Comparison of ENCODE assay signal across 25 cellular contexts in the genomic region with DNA sequence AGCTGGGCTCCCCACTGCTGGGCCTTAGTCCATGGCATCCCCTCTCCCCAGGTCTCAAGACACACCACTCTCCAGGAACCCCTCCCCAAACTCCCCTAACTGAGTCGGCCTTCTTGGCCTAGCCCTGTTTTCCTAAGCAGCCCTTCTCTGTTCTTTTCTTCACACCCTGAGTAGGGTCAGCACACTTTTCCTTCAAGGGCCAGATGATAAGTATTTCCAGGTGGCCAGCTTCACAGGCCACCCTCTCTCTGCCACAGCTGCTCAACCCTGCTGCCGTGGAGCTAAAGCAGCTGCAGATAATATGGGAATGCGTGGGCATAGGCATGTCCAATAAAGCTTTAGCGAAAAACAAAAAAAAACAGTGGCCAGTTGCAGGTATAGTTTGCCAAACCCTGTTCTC. TPM values are rescaled to one million over a fixed set of nuclear protein-coding genes. Genes with fewer than 3 reads are reported as not detected.
DNase-seq lines count a peak whose midpoint lies in the region; ATAC-seq, FAIRE-seq and TF ChIP-seq lines count a peak whose summit lies in the region.
"Had no signal": no experiment of that assay in that cellular context is flagged by ENCODE, and none has a peak within 500 bp of the region (broad histone marks: within the 10 kb centered on the region; RNA-seq: fewer than 3 reads in every experiment).

No MANE protein-coding gene starts in this region.

- no peaks in the 10 kb centered on the region for H3K36me3 ChIP-seq in astrocyte (ENCODE audit: insufficient read depth, low read length)
- peaks cover 0 to 2% of the 10 kb centered on the region in 2 donors for H3K36me3 ChIP-seq in aorta (ENCODE audit: control insufficient read depth in 1 of 2, insufficient read depth in 2 of 2, low read length in 1 of 2)
- no peaks in the 10 kb centered on the region for H3K36me3 ChIP-seq in PC-9 (ENCODE audit: low read depth)
- H3K36me3 ChIP-seq: colonic mucosa, gastrocnemius medialis had no signal

- H3K4me2 ChIP-seq in astrocyte (ENCODE audit: low read length) = no peak overlapping the region
- H3K4me2 ChIP-seq in PC-9 = no peak overlapping the region

- POLR2A ChIA-PET in PC-9 (lab: Charles Lee; ENCODE audit: unreplicated experiment) = interaction anchor here (0.7 kb wide), 1 partner anchor 22 kb away, joined by 6 read pairs; no protein-coding TSS in a partner anchor

- no peak overlapping the region for H3K4me3 ChIP-seq in astrocyte (ENCODE audit: insufficient read depth, low read depth, low read length)
- H3K4me3 ChIP-seq in aorta (ENCODE audit: low read length in 2 of 2) = no peak overlapping the region
- H3K4me3 ChIP-seq in PC-9 = no peak overlapping the region
- H3K4me3 ChIP-seq: ascending aorta, colonic mucosa, gastrocnemius medialis had no signal

- H3K27ac ChIP-seq in astrocyte (ENCODE audit: low read depth, low read length) = no peak overlapping the region
- H3K27ac ChIP-seq in aorta (ENCODE audit: low read depth in 1 of 2, low read length in 2 of 2) = no peak overlapping the region
- no peak overlapping the region for H3K27ac ChIP-seq in PC-9
- H3K27ac ChIP-seq: ascending aorta, colonic mucosa, WERI-Rb-1 had no signal

- H3K9me3 Mint-ChIP-seq in activated naive CD8-positive, alpha-beta T cell (ENCODE audit: low read depth) = no peaks in the 10 kb centered on the region
- no peaks in the 10 kb centered on the region for H3K9me3 Mint-ChIP-seq in activated naive CD8-positive, alpha-beta T cell treated with anti-CD3 and anti-CD28 coated beads for 36 hours
- no peaks in the 10 kb centered on the region for H3K9me3 Mint-ChIP-seq in astrocyte (ENCODE audit: unreplicated experiment)
- H3K9me3 Mint-ChIP-seq in mesothelial cell of epicardium = peaks cover 3% of the 10 kb centered on the region
- H3K9me3 Mint-ChIP-seq in stimulated activated memory B cell treated with anti-CD40 and anti-IgM and Interleukin-4, amounts not matched to agents 10 μg/mL and 1 μg/mL and 100 μg/mL, for 72 hours = no peaks in the 10 kb centered on the region
- H3K9me3 Mint-ChIP-seq: natural killer cell had no signal

- H3K4me3 Mint-ChIP-seq in activated naive CD8-positive, alpha-beta T cell = no peak overlapping the region
- no peak overlapping the region for H3K4me3 Mint-ChIP-seq in activated naive CD8-positive, alpha-beta T cell treated with anti-CD3 and anti-CD28 coated beads for 36 hours
- peak overlapping the region; percentile 37 for H3K4me3 Mint-ChIP-seq in astrocyte (ENCODE audit: unreplicated experiment)
- H3K4me3 Mint-ChIP-seq in mesothelial cell of epicardium = no peak overlapping the region
- no peak overlapping the region for H3K4me3 Mint-ChIP-seq in stimulated activated memory B cell treated with anti-CD40 and anti-IgM and Interleukin-4, amounts not matched to agents 10 μg/mL and 1 μg/mL and 100 μg/mL, for 72 hours
- H3K4me3 Mint-ChIP-seq: activated CD8-positive, alpha-beta T cell treated with anti-CD3 and anti-CD28 coated beads, Interleukin-2, amount 10 ng/mL, durations not matched to agents 7 days and 5 days; natural killer cell had no signal

- FAIRE-seq in astrocyte (lab: Jason Lieb, UNC) = no peak
- FAIRE-seq: G401.6, HTR-8/SVneo had no signal

- peaks cover 5% of the 10 kb centered on the region for H3K36me3 Mint-ChIP-seq in activated naive CD8-positive, alpha-beta T cell
- peaks cover 30% of the 10 kb centered on the region for H3K36me3 Mint-ChIP-seq in activated naive CD8-positive, alpha-beta T cell treated with anti-CD3 and anti-CD28 coated beads for 36 hours
- H3K36me3 Mint-ChIP-seq in astrocyte (ENCODE audit: low read depth, unreplicated experiment) = peaks cover 4% of the 10 kb centered on the region
- peaks cover 10% of the 10 kb centered on the region for H3K36me3 Mint-ChIP-seq in mesothelial cell of epicardium
- H3K36me3 Mint-ChIP-seq in stimulated activated memory B cell treated with anti-CD40 and anti-IgM and Interleukin-4, amounts not matched to agents 10 μg/mL and 1 μg/mL and 100 μg/mL, for 72 hours = peaks cover 38% of the 10 kb centered on the region
- H3K36me3 Mint-ChIP-seq: natural killer cell had no signal

- peak overlapping the region; percentile 22 for H3K27ac Mint-ChIP-seq in activated naive CD8-positive, alpha-beta T cell
- H3K27ac Mint-ChIP-seq in activated naive CD8-positive, alpha-beta T cell treated with anti-CD3 and anti-CD28 coated beads for 36 hours = no peak overlapping the region
- H3K27ac Mint-ChIP-seq in astrocyte (ENCODE audit: unreplicated experiment) (no peak overlapping the region), mesothelial cell of epicardium (peak overlapping the region; percentile 25)
- peak overlapping the region; percentile 71 for H3K27ac Mint-ChIP-seq in stimulated activated memory B cell treated with anti-CD40 and anti-IgM and Interleukin-4, amounts not matched to agents 10 μg/mL and 1 μg/mL and 100 μg/mL, for 72 hours
- H3K27ac Mint-ChIP-seq: activated CD8-positive, alpha-beta T cell treated with anti-CD3 and anti-CD28 coated beads, Interleukin-2, amount 10 ng/mL, durations not matched to agents 7 days and 5 days had no signal

- no TSS peak for BruUV-seq in PC-9 (replicated peaks; lab: Mats Ljungman, UMichigan)

- H3K4me1 ChIP-seq in astrocyte (ENCODE audit: insufficient read depth, low read length) (no peaks in the 10 kb centered on the region), aorta (ENCODE audit: control insufficient read depth in 1 of 2, insufficient read depth in 2 of 2, low read length in 2 of 2) (no peaks in the 10 kb centered on the region), PC-9 (replicated peaks; ENCODE audit: insufficient read depth) (no peaks in the 10 kb centered on the region)
- H3K4me1 ChIP-seq: ascending aorta, Caco-2, colonic mucosa had no signal

- intact Hi-C loops in aorta (cut with DNase I) (no loop called here), PC-9 (cut with micrococcal nuclease; ENCODE audit: unreplicated experiment) (no loop called here)

- H3K27me3 ChIP-seq in astrocyte (ENCODE audit: insufficient read depth, low read length) (no peaks in the 10 kb centered on the region), aorta (ENCODE audit: control insufficient read depth in 1 of 2, insufficient read depth in 2 of 2, low read length in 1 of 2) (no peaks in the 10 kb centered on the region), PC-9 (ENCODE audit: insufficient read depth, low read depth) (no peaks in the 10 kb centered on the region)
- H3K27me3 ChIP-seq: ascending aorta, colonic mucosa, gastrocnemius medialis had no signal

- H2AFZ ChIP-seq in astrocyte (ENCODE audit: low read depth, low read length) (no peak overlapping the region), PC-9 (no peak overlapping the region)

- DNase-seq in activated naive CD8-positive, alpha-beta T cell treated with anti-CD3 and anti-CD28 coated beads for 36 hours = no peak
- no peak for DNase-seq in astrocyte (ENCODE audit: low read depth)
- DNase-seq in mesothelial cell of epicardium (ENCODE audit: low spot score in 2 of 2, unreplicated experiment in 2 of 2) = no peak
- DNase-seq in aorta = no peak
- DNase-seq in retina = no peak
- DNase-seq in PC-9 = no peak
- DNase-seq: activated CD8-positive, alpha-beta T cell treated with anti-CD3 and anti-CD28 coated beads, Interleukin-2, amount 10 ng/mL, durations not matched to agents 7 days and 5 days; activated effector memory CD4-positive, alpha-beta T cell treated with anti-CD3 and anti-CD28 coated beads, Interleukin-2, amount 50 U/mL, for 16 hours; Caco-2; colonic mucosa; gastrocnemius medialis; natural killer cell; NCI-H1436; T-helper 1 cell; WERI-Rb-1 had no signal

- no peak for ATAC-seq in stimulated activated memory B cell treated with anti-CD40 and anti-IgM and Interleukin-4, amounts not matched to agents 10 μg/mL and 1 μg/mL and 100 μg/mL, for 72 hours
- ATAC-seq in aorta (ENCODE audit: low FRiP score) = no peak
- ATAC-seq: activated CD8-positive, alpha-beta T cell treated with anti-CD3 and anti-CD28 coated beads, Interleukin-2, amount 10 ng/mL, durations not matched to agents 7 days and 5 days; natural killer cell; Right ventricle myocardium inferior had no signal

- no peak overlapping the region for H3K9ac ChIP-seq in astrocyte (ENCODE audit: low read length)

- no peaks in the 10 kb centered on the region for H3K9me2 ChIP-seq in PC-9 (ENCODE audit: insufficient read depth)

- 54 to 68% methylated on average over 4 of the region's 4 CpGs for WGBS in aorta, 2 donors

- H3K79me2 ChIP-seq in astrocyte (ENCODE audit: insufficient read depth, low read length) = peaks cover 77% of the 10 kb centered on the region
- no peaks in the 10 kb centered on the region; the same call in none of the 2 replicates for H3K79me2 ChIP-seq in PC-9 (ENCODE audit: low read depth)

- H3F3A ChIP-seq in PC-9 (ENCODE audit: insufficient read depth, low read depth) = no peaks in the 10 kb centered on the region

- H4K20me1 ChIP-seq in astrocyte (ENCODE audit: insufficient read depth, low read length) (peaks cover 82% of the 10 kb centered on the region), PC-9 (ENCODE audit: insufficient read depth) (peaks cover 10% of the 10 kb centered on the region; the same call in 1 of the 2 replicates)

- H3K9me3 ChIP-seq in astrocyte (ENCODE audit: insufficient read depth, low read depth, low read length) = no peaks in the 10 kb centered on the region
- no peaks in the 10 kb centered on the region for H3K9me3 ChIP-seq in aorta (ENCODE audit: control insufficient read depth, low read length)
- no peaks in the 10 kb centered on the region for H3K9me3 ChIP-seq in PC-9 (ENCODE audit: insufficient read depth, low read depth)
- H3K9me3 ChIP-seq: ascending aorta, Caco-2, colonic mucosa, gastrocnemius medialis had no signal

- H3K4me1 Mint-ChIP-seq in activated naive CD8-positive, alpha-beta T cell (ENCODE audit: low read depth) = peaks cover 38% of the 10 kb centered on the region
- peaks cover 22% of the 10 kb centered on the region for H3K4me1 Mint-ChIP-seq in activated naive CD8-positive, alpha-beta T cell treated with anti-CD3 and anti-CD28 coated beads for 36 hours
- peaks cover 6% of the 10 kb centered on the region for H3K4me1 Mint-ChIP-seq in astrocyte (ENCODE audit: low read depth, unreplicated experiment)
- no peaks in the 10 kb centered on the region for H3K4me1 Mint-ChIP-seq in mesothelial cell of epicardium
- peaks cover 39% of the 10 kb centered on the region for H3K4me1 Mint-ChIP-seq in stimulated activated memory B cell treated with anti-CD40 and anti-IgM and Interleukin-4, amounts not matched to agents 10 μg/mL and 1 μg/mL and 100 μg/mL, for 72 hours

- no peaks in the 10 kb centered on the region for H3K27me3 Mint-ChIP-seq in activated naive CD8-positive, alpha-beta T cell
- H3K27me3 Mint-ChIP-seq in activated naive CD8-positive, alpha-beta T cell treated with anti-CD3 and anti-CD28 coated beads for 36 hours = no peaks in the 10 kb centered on the region
- H3K27me3 Mint-ChIP-seq in astrocyte (ENCODE audit: low read depth, unreplicated experiment) = no peaks in the 10 kb centered on the region
- no peaks in the 10 kb centered on the region for H3K27me3 Mint-ChIP-seq in mesothelial cell of epicardium (ENCODE audit: low read depth)
- no peaks in the 10 kb centered on the region for H3K27me3 Mint-ChIP-seq in stimulated activated memory B cell treated with anti-CD40 and anti-IgM and Interleukin-4, amounts not matched to agents 10 μg/mL and 1 μg/mL and 100 μg/mL, for 72 hours

- TF ChIP-seq CTCF in astrocyte (IDR thresholded peaks at IDR 0.05; ENCODE audit: insufficient read depth, low read depth, low read length) = no peak
- TF ChIP-seq CTCF in mesothelial cell of epicardium (IDR thresholded peaks at IDR 0.05; ENCODE audit: unreplicated experiment) = no peak
- TF ChIP-seq CTCF in PC-9 (conservative IDR thresholded peaks at IDR 0.05) = no peak

- CTCF ChIA-PET in PC-9 (lab: Charles Lee) = no interaction called here

RNA-seq across cellular contexts. Expression of gene DGCR2, which starts 24.1 kb away (rescaled TPM):
- total RNA-seq in activated naive CD8-positive, alpha-beta T cell treated with anti-CD3 and anti-CD28 coated beads for 36 hours = 10 to 100 TPM; 20.5 to 22.2 TPM
- total RNA-seq in astrocyte (48.4 and 49.4 TPM in 2 replicates), mesothelial cell of epicardium (77.3 to 78.9 TPM (median 78.3 TPM) in 3 replicates), aorta (10 to 100 TPM; 37.0 to 43.5 TPM), PC-9 (2021) (35.1 and 37.6 TPM in 2 replicates)
- polyA plus RNA-seq in aorta = 10 to 100 TPM; 19.7 to 27.4 TPM

RNA-seq across cellular contexts. Expression of gene TSSK2, which starts 33.0 kb away (rescaled TPM):
- total RNA-seq in activated naive CD8-positive, alpha-beta T cell treated with anti-CD3 and anti-CD28 coated beads for 36 hours = not detected
- total RNA-seq in astrocyte (not detected in 2 replicates), mesothelial cell of epicardium (not detected in 3 replicates), aorta (not detected), PC-9 (2021) (not detected in 2 replicates)
- under 1 TPM; 0.08 to 0.50 TPM for polyA plus RNA-seq in aorta
- total RNA-seq: activated CD8-positive, alpha-beta T cell treated with anti-CD3 and anti-CD28 coated beads, Interleukin-2, amount 10 ng/mL, durations not matched to agents 7 days and 5 days; ascending aorta; Caco-2; colonic mucosa; epithelial cell of proximal tubule; natural killer cell; Right ventricle myocardium inferior; subcutaneous adipose tissue had no signal
- polyA plus RNA-seq: AG04450, liver had no signal

RNA-seq across cellular contexts. Expression of gene ESS2, which starts 46.3 kb away (rescaled TPM):
- 10 to 100 TPM; 16.8 to 18.0 TPM for total RNA-seq in activated naive CD8-positive, alpha-beta T cell treated with anti-CD3 and anti-CD28 coated beads for 36 hours
- 16.0 and 16.1 TPM in 2 replicates for total RNA-seq in astrocyte
- 17.3 to 18.5 TPM (median 18.1 TPM) in 3 replicates for total RNA-seq in mesothelial cell of epicardium
- 10 to 100 TPM; 11.9 to 13.0 TPM for total RNA-seq in aorta
- 10 to 100 TPM in 1 of 2 donors, 1 to 10 TPM in 1; 8.3 to 26.9 TPM for polyA plus RNA-seq in aorta
- 10.3 and 14.6 TPM in 2 replicates for total RNA-seq in PC-9 (2021)

RNA-seq across cellular contexts. Expression of gene GSC2, which starts 51.9 kb away (rescaled TPM):
- not detected for total RNA-seq in activated naive CD8-positive, alpha-beta T cell treated with anti-CD3 and anti-CD28 coated beads for 36 hours
- total RNA-seq in astrocyte (not detected in 2 replicates), mesothelial cell of epicardium (not detected in 3 replicates), aorta (not detected), PC-9 (2021) (not detected in 2 replicates)
- polyA plus RNA-seq in aorta = not detected
- total RNA-seq: activated CD8-positive, alpha-beta T cell treated with anti-CD3 and anti-CD28 coated beads, Interleukin-2, amount 10 ng/mL, durations not matched to agents 7 days and 5 days; ascending aorta; Caco-2; colonic mucosa; epithelial cell of proximal tubule; gastrocnemius medialis; liver; natural killer cell; Right ventricle myocardium inferior; subcutaneous adipose tissue had no signal
- polyA plus RNA-seq: AG04450, liver had no signal

Comparison
In these comparisons a context has a peak if more than half of its experiments do, and no peak if none do; other contexts are left out.
1. H3K27ac Mint-ChIP-seq: peak in activated naive CD8-positive, alpha-beta T cell (single experiment), mesothelial cell of epicardium (single experiment) and stimulated activated memory B cell treated with anti-CD40 and anti-IgM and Interleukin-4, amounts not matched to agents 10 μg/mL and 1 μg/mL and 100 μg/mL, for 72 hours (single experiment); none in activated naive CD8-positive, alpha-beta T cell treated with anti-CD3 and anti-CD28 coated beads for 36 hours (single experiment) and astrocyte (single experiment).